In genomic region chr6:159306134-159306537, GRCh38 we compare ENCODE assay signal across 21 cellular contexts.
"Had no signal": no experiment of that assay in that cellular context is flagged by ENCODE, and none has a peak within 500 bp of the region (broad histone marks: within the 10 kb centered on the region; RNA-seq: fewer than 3 reads in every experiment).

No MANE protein-coding gene starts in this region.

- DNase-seq: activated naive CD4-positive, alpha-beta T cell; activated T-cell treated with anti-CD3 and anti-CD28 coated beads, Interleukin-2, amount 50 U/mL, for 24 hours; adrenal gland; brain microvascular endothelial cell; effector memory CD4-positive, alpha-beta T cell; heart left ventricle; islet precursor cell; mammary epithelial cell; midbrain; natural killer cell; retina; stimulated activated CD4-positive, alpha-beta T cell treated with anti-CD3 and anti-CD28 coated beads, Interleukin-4, amount 100 ng/mL, for 24 hours; stimulated activated naive CD4-positive, alpha-beta T cell treated with Interleukin-2 at 50 U/mL for 16 hours; T-helper 9 cell; upper lobe of right lung had no signal

- H3K27me3 Mint-ChIP-seq: progenitor cell of endocrine pancreas had no signal

- H3K9me3 ChIP-seq: adrenal gland, ascending aorta, heart left ventricle, upper lobe of right lung had no signal

- H3K27ac ChIP-seq: adrenal gland, ascending aorta, brain microvascular endothelial cell, heart left ventricle, upper lobe of right lung had no signal

- H3K4me1 ChIP-seq: adrenal gland, heart left ventricle, upper lobe of right lung had no signal

- H3K4me3 ChIP-seq: adrenal gland, ascending aorta, heart left ventricle, upper lobe of right lung had no signal

- H3K4me1 Mint-ChIP-seq: central memory CD8-positive, alpha-beta T cell; natural killer cell had no signal

- H3K27me3 ChIP-seq: adrenal gland, ascending aorta, brain microvascular endothelial cell, heart left ventricle, upper lobe of right lung had no signal

- H3K4me3 Mint-ChIP-seq: activated naive CD8-positive, alpha-beta T cell; activated T-cell treated with anti-CD3 and anti-CD28 coated beads, Interleukin-2, amount 50 U/mL, for 24 hours; central memory CD8-positive, alpha-beta T cell; natural killer cell had no signal

- H3K36me3 Mint-ChIP-seq: activated naive CD8-positive, alpha-beta T cell; natural killer cell had no signal

- H3K36me3 ChIP-seq: adrenal gland, ascending aorta, brain microvascular endothelial cell, heart left ventricle, upper lobe of right lung had no signal

- ATAC-seq: esophagus mucosa, natural killer cell, upper lobe of right lung had no signal

- H3K9me3 Mint-ChIP-seq: activated T-cell treated with anti-CD3 and anti-CD28 coated beads, Interleukin-2, amount 50 U/mL, for 24 hours; activated T-helper 2 cell treated with anti-CD3 and anti-CD28 coated beads, Interferon-gamma antibody, Interleukin-2, Interleukin-4, amounts not matched to agents 10 μg/mL and 5 μg/mL and 100 μg/mL, durations not matched to agents 14 hours and 24 hours and 36 hours; central memory CD8-positive, alpha-beta T cell; natural killer cell had no signal
